Comparison of ENCODE assay signal across 17 cellular contexts in genomic region chr5:168860081-168860480, GRCh38.
"Had no signal": no experiment of that assay in that cellular context is flagged by ENCODE, and none has a peak within 500 bp of the region (broad histone marks: within the 10 kb centered on the region; RNA-seq: fewer than 3 reads in every experiment).

No MANE protein-coding gene starts in this region.

- H3K4me1 ChIP-seq: stomach, suprapubic skin, testis, tibial artery, tibial nerve, transverse colon, upper lobe of left lung, upper lobe of right lung, uterus, vagina had no signal

- H3K36me3 ChIP-seq: stomach, suprapubic skin, thoracic aorta, thyroid gland, tibial artery, tibial nerve, transverse colon, upper lobe of left lung, upper lobe of right lung, uterus, vagina had no signal

- H3K9me3 ChIP-seq: stomach, suprapubic skin, testis, thoracic aorta, thyroid gland, tibial artery, tibial nerve, transverse colon, upper lobe of left lung, upper lobe of right lung, uterus, vagina had no signal

- H3K27ac ChIP-seq: stomach, suprapubic skin, testis, thoracic aorta, thyroid gland, tibial artery, tibial nerve, transverse colon, upper lobe of left lung, upper lobe of right lung, uterus, vagina had no signal

- ATAC-seq: stimulated activated effector memory CD8-positive, alpha-beta T cell treated with anti-CD3 and anti-CD28 coated beads, Interleukin-12 subunit alpha, Interleukin-12 subunit beta, amount 100 ng/mL, for 72 hours; stimulated activated memory B cell treated with anti-CD40 and anti-IgM and Interleukin-4, amounts not matched to agents 10 μg/mL and 1 μg/mL and 100 μg/mL, for 72 hours; stimulated activated naive B cell treated with anti-CD40 and anti-IgM and Interleukin-4, amounts not matched to agents 10 μg/mL and 1 μg/mL and 100 μg/mL, for 72 hours; stimulated activated naive CD8-positive, alpha-beta T cell treated with anti-CD3 and anti-CD28 coated beads, Interleukin-15, amount 100 ng/mL, for 72 hours; stimulated activated naive CD8-positive, alpha-beta T cell treated with anti-CD3 and anti-CD28 coated beads, Interleukin-15, Interleukin-2, amounts not matched to agents 100 U/mL and 50 U/mL, for 24 hours; upper lobe of right lung had no signal

- H3K4me3 ChIP-seq: stomach, suprapubic skin, testis, thoracic aorta, thyroid gland, tibial artery, tibial nerve, transverse colon, upper lobe of left lung, upper lobe of right lung, uterus, vagina had no signal
